In genomic region chr20:45402946-45403345, GRCh38 we compare ENCODE assay signal across 17 cellular contexts. TPM values are rescaled to one million over a fixed set of nuclear protein-coding genes. Genes with fewer than 3 reads are reported as not detected.
DNase-seq lines count a peak whose midpoint lies in the region; ATAC-seq and TF ChIP-seq lines count a peak whose summit lies in the region.
"Had no signal": no experiment of that assay in that cellular context is flagged by ENCODE, and none has a peak within 500 bp of the region (broad histone marks: within the 10 kb centered on the region; RNA-seq: fewer than 3 reads in every experiment).

No MANE protein-coding gene starts in this region.

- TF ChIP-seq CTCF in foreskin keratinocyte (conservative IDR thresholded peaks at IDR 0.05) = no peak

- peaks cover 16% of the 10 kb centered on the region for H3K36me3 Mint-ChIP-seq in activated CD4-positive, alpha-beta T cell treated with anti-CD3 and anti-CD28 coated beads, Interleukin-2, amount 10 ng/mL, durations not matched to agents 24 days and 14 days (ENCODE audit: low read depth)

- no peak overlapping the region for H3K4me3 ChIP-seq in adipocyte (ENCODE audit: low read length)

- H3K4me3 Mint-ChIP-seq in activated CD4-positive, alpha-beta T cell treated with anti-CD3 and anti-CD28 coated beads, Interleukin-2, amount 10 ng/mL, durations not matched to agents 24 days and 14 days = no peak overlapping the region

- intact Hi-C loops in activated CD4-positive, alpha-beta T cell treated with anti-CD3 and anti-CD28 coated beads, Interleukin-2, amount 10 ng/mL, durations not matched to agents 24 days and 14 days (cut with micrococcal nuclease) = no loop called here

- peaks cover 10% of the 10 kb centered on the region for H3K9me3 ChIP-seq in adipocyte (ENCODE audit: control insufficient read depth, low read length)

- H3K27me3 ChIP-seq in adipocyte (replicated peaks; ENCODE audit: control insufficient read depth, insufficient read depth, low read length) (no peaks in the 10 kb centered on the region), foreskin keratinocyte (no peaks in the 10 kb centered on the region)

- H3K27ac Mint-ChIP-seq in activated CD4-positive, alpha-beta T cell treated with anti-CD3 and anti-CD28 coated beads, Interleukin-2, amount 10 ng/mL, durations not matched to agents 24 days and 14 days = no peak overlapping the region

- H3K27me3 Mint-ChIP-seq in activated CD4-positive, alpha-beta T cell treated with anti-CD3 and anti-CD28 coated beads, Interleukin-2, amount 10 ng/mL, durations not matched to agents 24 days and 14 days = peaks cover 13% of the 10 kb centered on the region

- peaks cover 13% of the 10 kb centered on the region for H3K9me3 Mint-ChIP-seq in activated CD4-positive, alpha-beta T cell treated with anti-CD3 and anti-CD28 coated beads, Interleukin-2, amount 10 ng/mL, durations not matched to agents 24 days and 14 days

- H3K27ac ChIP-seq in foreskin keratinocyte = no peak overlapping the region
- H3K27ac ChIP-seq: RWPE1 had no signal

- peaks cover 13% of the 10 kb centered on the region for H3K4me1 Mint-ChIP-seq in activated CD4-positive, alpha-beta T cell treated with anti-CD3 and anti-CD28 coated beads, Interleukin-2, amount 10 ng/mL, durations not matched to agents 24 days and 14 days

- H3K4me1 ChIP-seq in adipocyte (ENCODE audit: control insufficient read depth, insufficient read depth, low read length) = no peaks in the 10 kb centered on the region
- no peaks in the 10 kb centered on the region for H3K4me1 ChIP-seq in foreskin keratinocyte

- H3K9ac ChIP-seq in adipocyte (ENCODE audit: low read length) = no peak overlapping the region

- ATAC-seq in foreskin keratinocyte (peak; percentile 24), esophagus mucosa (no peak)

- no peaks in the 10 kb centered on the region for H3K36me3 ChIP-seq in adipocyte (ENCODE audit: control insufficient read depth, insufficient read depth, low read length, severe bottlenecking)

- peak; percentile 57 for DNase-seq in ELR (ENCODE audit: low read depth)
- peak; percentile 15 for DNase-seq in adipocyte (ENCODE audit: low read depth)
- peak in 1 of 2 donors; percentile 4 for DNase-seq in foreskin keratinocyte
- DNase-seq in renal cortical epithelial cell (ENCODE audit: low read depth) = peak; percentile 26
- no peak for DNase-seq in GDM1 (lab: John Stamatoyannopoulos, UW)
- no peak for DNase-seq in effector CD4-positive, alpha-beta T cell
- no peak for DNase-seq in activated CD4-positive, alpha-beta T cell treated with anti-CD3 and anti-CD28 coated beads, Interleukin-2, amount 10 ng/mL, durations not matched to agents 24 days and 14 days
- DNase-seq: C1 segment of cervical spinal cord, DMS 273 treated with DMSO at 0.1 percent for 48 hours, H7, NCI-H187, NCI-H69, OCI-M1 had no signal

RNA-seq across cellular contexts. Expression of gene DBNDD2, which starts 5.1 kb away (rescaled TPM):
- total RNA-seq in foreskin keratinocyte (42.7 and 47.4 TPM in 2 replicates), renal cortical epithelial cell (7.1 and 18.4 TPM in 2 replicates), esophagus mucosa (22.6 TPM)
- 60.6 and 68.0 TPM in 2 replicates for polyA plus RNA-seq in foreskin keratinocyte
- 19.9 and 25.2 TPM in 2 replicates for total RNA-seq in activated CD4-positive, alpha-beta T cell treated with anti-CD3 and anti-CD28 coated beads, Interleukin-2, amount 10 ng/mL, durations not matched to agents 24 days and 14 days

RNA-seq across cellular contexts. Expression of gene PIGT, which starts 13.0 kb away (rescaled TPM):
- total RNA-seq in foreskin keratinocyte (53.9 and 60.4 TPM in 2 replicates), renal cortical epithelial cell (16.3 and 32.9 TPM in 2 replicates), esophagus mucosa (43.0 TPM)
- polyA plus RNA-seq in foreskin keratinocyte = 59.7 and 67.2 TPM in 2 replicates
- 84.7 and 86.6 TPM in 2 replicates for total RNA-seq in activated CD4-positive, alpha-beta T cell treated with anti-CD3 and anti-CD28 coated beads, Interleukin-2, amount 10 ng/mL, durations not matched to agents 24 days and 14 days

RNA-seq across cellular contexts. Expression of gene TP53TG5, which starts 24.8 kb away (rescaled TPM):
- total RNA-seq in foreskin keratinocyte = not detected in 2 replicates
- polyA plus RNA-seq in foreskin keratinocyte = not detected in 2 replicates
- not detected in 2 replicates for total RNA-seq in renal cortical epithelial cell
- total RNA-seq in esophagus mucosa = 0.36 TPM
- 0.12 TPM in 1 of 2 replicates, not detected in the other for total RNA-seq in activated CD4-positive, alpha-beta T cell treated with anti-CD3 and anti-CD28 coated beads, Interleukin-2, amount 10 ng/mL, durations not matched to agents 24 days and 14 days
- total RNA-seq: Daoy, H7, HT1080 had no signal

RNA-seq across cellular contexts. Expression of gene SYS1, which starts 40.0 kb away (rescaled TPM):
- total RNA-seq in foreskin keratinocyte (18.0 and 18.7 TPM in 2 replicates), renal cortical epithelial cell (23.6 and 41.0 TPM in 2 replicates), esophagus mucosa (13.7 TPM)
- 19.8 and 20.3 TPM in 2 replicates for polyA plus RNA-seq in foreskin keratinocyte
- total RNA-seq in activated CD4-positive, alpha-beta T cell treated with anti-CD3 and anti-CD28 coated beads, Interleukin-2, amount 10 ng/mL, durations not matched to agents 24 days and 14 days = 24.4 and 26.2 TPM in 2 replicates

RNA-seq across cellular contexts. Expression of gene SDC4, which starts 54.7 kb away (rescaled TPM):
- total RNA-seq in foreskin keratinocyte (169 and 187 TPM in 2 replicates), renal cortical epithelial cell (500 and 534 TPM in 2 replicates), esophagus mucosa (99.1 TPM)
- polyA plus RNA-seq in foreskin keratinocyte = 136 and 143 TPM in 2 replicates
- 177 and 185 TPM in 2 replicates for total RNA-seq in activated CD4-positive, alpha-beta T cell treated with anti-CD3 and anti-CD28 coated beads, Interleukin-2, amount 10 ng/mL, durations not matched to agents 24 days and 14 days

Comparison
In these comparisons a context has a peak if more than half of its experiments do, and no peak if none do; other contexts are left out.
1. DNase-seq: peak in ELR (single experiment), adipocyte (single experiment) and renal cortical epithelial cell (single experiment); none in GDM1 (single experiment), effector CD4-positive, alpha-beta T cell (single experiment) and activated CD4-positive, alpha-beta T cell treated with anti-CD3 and anti-CD28 coated beads, Interleukin-2, amount 10 ng/mL, durations not matched to agents 24 days and 14 days (single experiment).